8 cellular contexts compared by ENCODE assay signal in genomic region chr6:24403501-24403824, GRCh38. TPM values are rescaled to one million over a fixed set of nuclear protein-coding genes. Genes with fewer than 3 reads are reported as not detected.
A peak's percentile ranks its signal among the peaks of the same experiment; 100 is the strongest.
DNase-seq lines count a peak whose midpoint lies in the region; ATAC-seq and TF ChIP-seq lines count a peak whose summit lies in the region.

No MANE protein-coding gene starts in this region.

- H2AFZ ChIP-seq in fibroblast of lung (ENCODE audit: low read length) = peak overlapping the region; percentile 99

- H3K36me3 ChIP-seq in fibroblast of lung (ENCODE audit: control insufficient read depth, insufficient read depth, low read length) = no peaks in the 10 kb centered on the region
- H3K36me3 ChIP-seq in sigmoid colon = peaks cover 0 to 34% (median 4%) of the 10 kb centered on the region in 4 donors

- DNase-seq in RKO (ENCODE audit: low spot score) (peak; percentile 59), fibroblast of lung (ENCODE audit: low read depth in 2 of 2) (no peak), sigmoid colon (no peak), SW480 (ENCODE audit: low spot score) (no peak)
- DNase-seq in effector CD4-positive, alpha-beta T cell = no peak

- H3K4me3 ChIP-seq in fibroblast of lung (replicated peaks in 1 of 4; ENCODE audit: control extremely low read depth in 1 of 4, insufficient read depth in 1 of 4, low read depth in 3 of 4, low read length in 4 of 4) = peak overlapping the region; percentile 78 to 96 (median 94)
- peak overlapping the region; percentile 66 to 88 (median 77) for H3K4me3 ChIP-seq in sigmoid colon

- no peak for TF ChIP-seq EP300 in sigmoid colon (IDR thresholded peaks at IDR 0.05)

- no peak for TF ChIP-seq CTCF in fibroblast of lung (conservative IDR thresholded peaks at IDR 0.05 in 1 of 2, IDR thresholded peaks at IDR 0.05 in 1 of 2; ENCODE audit: low read depth in 1 of 2, low read length in 2 of 2)
- no peak for TF ChIP-seq CTCF in sigmoid colon (IDR thresholded peaks at IDR 0.05)

- no peaks in the 10 kb centered on the region for H3K9me3 ChIP-seq in fibroblast of lung (ENCODE audit: control insufficient read depth, insufficient read depth, low read depth, low read length)
- no peaks in the 10 kb centered on the region for H3K9me3 ChIP-seq in sigmoid colon

- intact Hi-C loops in sigmoid colon (cut with DNase I) = no loop called here

- H3K4me1 ChIP-seq in fibroblast of lung (ENCODE audit: control insufficient read depth, extremely low read depth, insufficient read depth, low read length) = no peaks in the 10 kb centered on the region
- peaks cover 0 to 17% (median 12%) of the 10 kb centered on the region in 4 donors for H3K4me1 ChIP-seq in sigmoid colon

- peaks cover 20% of the 10 kb centered on the region for H3K79me2 ChIP-seq in fibroblast of lung (ENCODE audit: control insufficient read depth, insufficient read depth, low read length)

- ATAC-seq in GM21723 (IDR thresholded peaks at IDR 0.05; ENCODE audit: unreplicated experiment) (peak; percentile 9), HG03097 (IDR thresholded peaks at IDR 0.05; ENCODE audit: low FRiP score, unreplicated experiment) (no peak), GM21515 (IDR thresholded peaks at IDR 0.05; ENCODE audit: unreplicated experiment) (no peak)

- WGBS in sigmoid colon, 2 donors = 2 to 7% methylated on average over 12 of the region's 12 CpGs

- no peaks in the 10 kb centered on the region for H4K20me1 ChIP-seq in fibroblast of lung (ENCODE audit: control insufficient read depth, extremely low read depth, insufficient read depth, low read length)

- H3K27ac ChIP-seq in fibroblast of lung (ENCODE audit: insufficient read depth, low read length) (peak overlapping the region; percentile 66), sigmoid colon (peak overlapping the region; percentile 77 to 81 (median 81))

- peak overlapping the region; percentile 79 for H3K9ac ChIP-seq in fibroblast of lung (ENCODE audit: insufficient read depth, low read length)

- H3K4me2 ChIP-seq in fibroblast of lung (ENCODE audit: extremely low read depth, insufficient read depth, low read length) = peak overlapping the region; percentile 99

- no peaks in the 10 kb centered on the region for H3K27me3 ChIP-seq in fibroblast of lung (ENCODE audit: control insufficient read depth, insufficient read depth, low read length)
- no peaks in the 10 kb centered on the region for H3K27me3 ChIP-seq in sigmoid colon

- no peak for TF ChIP-seq POLR2A in sigmoid colon (IDR thresholded peaks at IDR 0.05)

RNA-seq across cellular contexts. Expression of gene MRS2, which starts 0.7 kb away (rescaled TPM):
- total RNA-seq in fibroblast of lung (12.6 and 13.1 TPM in 2 replicates), sigmoid colon (10 to 100 TPM; 21.4 to 33.5 (median 27.0) TPM)
- polyA plus RNA-seq in fibroblast of lung (15.3 and 19.9 TPM in 2 replicates), sigmoid colon (10 to 100 TPM in 2 of 3 donors, 1 to 10 TPM in 1; 9.0 to 20.1 (median 18.3) TPM)
- polyA plus RNA-seq in fibroblast of lung (2012) = 14.6 and 15.8 TPM in 2 replicates
- 1.4 and 3.3 TPM in 2 replicates for polyA minus RNA-seq in fibroblast of lung (ENCODE audit: low replicate concordance)

RNA-seq across cellular contexts. Expression of gene DCDC2, which starts 45.6 kb away (rescaled TPM):
- total RNA-seq in fibroblast of lung (under 0.01 TPM in 1 of 2 replicates, not detected in the other), sigmoid colon (under 1 TPM in 1 of 4 donors, not detected in 3; under 0.01 TPM)
- polyA plus RNA-seq in fibroblast of lung (0.01 TPM in 1 of 2 replicates, not detected in the other), sigmoid colon (1 to 10 TPM in 1 of 3 donors, under 1 TPM in 2; 0.46 to 1.6 (median 0.60) TPM)
- polyA plus RNA-seq in fibroblast of lung (2012) = not detected in 2 replicates
- polyA minus RNA-seq in fibroblast of lung (ENCODE audit: low replicate concordance) = not detected in 2 replicates
